ENCODE assay signal across 1 cellular context in the genomic region with DNA sequence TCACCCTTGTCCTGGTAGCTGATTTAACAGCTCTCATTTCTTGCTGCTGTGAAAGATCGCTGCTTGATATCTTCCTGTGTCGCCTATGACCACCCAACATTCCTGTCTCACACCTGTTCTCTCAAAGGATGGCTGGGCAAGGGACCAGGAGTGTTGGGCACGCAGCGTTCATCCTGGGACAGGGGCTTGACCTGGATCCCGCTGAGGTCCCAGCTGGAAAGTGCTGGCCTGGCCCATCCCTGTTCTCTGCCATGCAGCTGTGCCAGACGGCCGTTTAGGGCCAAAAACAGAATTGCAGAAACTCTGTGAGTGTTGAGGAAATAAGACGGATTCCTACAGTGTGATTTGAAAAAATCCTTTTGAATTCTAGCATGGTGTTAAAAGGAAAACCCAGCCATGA.
TF ChIP-seq lines count a peak whose summit lies in the region.

No MANE protein-coding gene starts in this region.

TF ChIP-seq in H1, 55 proteins besides CTCF, POLR2A, EP300 and RAD21:
- TF ChIP-seq, protein P1, sequence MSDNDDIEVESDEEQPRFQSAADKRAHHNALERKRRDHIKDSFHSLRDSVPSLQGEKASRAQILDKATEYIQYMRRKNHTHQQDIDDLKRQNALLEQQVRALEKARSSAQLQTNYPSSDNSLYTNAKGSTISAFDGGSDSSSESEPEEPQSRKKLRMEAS (IDR thresholded peaks at IDR 0.05): no peak
- TF ChIP-seq, protein P2, sequence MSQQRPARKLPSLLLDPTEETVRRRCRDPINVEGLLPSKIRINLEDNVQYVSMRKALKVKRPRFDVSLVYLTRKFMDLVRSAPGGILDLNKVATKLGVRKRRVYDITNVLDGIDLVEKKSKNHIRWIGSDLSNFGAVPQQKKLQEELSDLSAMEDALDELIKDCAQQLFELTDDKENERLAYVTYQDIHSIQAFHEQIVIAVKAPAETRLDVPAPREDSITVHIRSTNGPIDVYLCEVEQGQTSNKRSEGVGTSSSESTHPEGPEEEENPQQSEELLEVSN (IDR thresholded peaks at IDR 0.05): no peak
